ENCODE assay signal across 12 cellular contexts in genomic region chr6:100464162-100464851, GRCh38. TPM values are rescaled to one million over a fixed set of nuclear protein-coding genes. Genes with fewer than 3 reads are reported as not detected.
A peak's percentile ranks its signal among the peaks of the same experiment; 100 is the strongest.
DNase-seq lines count a peak whose midpoint lies in the region; ATAC-seq and TF ChIP-seq lines count a peak whose summit lies in the region.
"Had no signal": no experiment of that assay in that cellular context is flagged by ENCODE, and none has a peak within 500 bp of the region (broad histone marks: within the 10 kb centered on the region; RNA-seq: fewer than 3 reads in every experiment).

No MANE protein-coding gene starts in this region.

- H3K9me3 ChIP-seq in SJCRH30 (replicated peaks): no peaks in the 10 kb centered on the region
- H3K9me3 ChIP-seq in iPS-15b (ENCODE audit: control insufficient read depth, insufficient read depth, low read length): no peaks in the 10 kb centered on the region
- H3K9me3 ChIP-seq in skeletal muscle tissue (ENCODE audit: control insufficient read depth in 3 of 3, low read length in 3 of 3): no peaks in the 10 kb centered on the region
- no peaks in the 10 kb centered on the region for H3K9me3 ChIP-seq in mucosa of descending colon
- H3K9me3 ChIP-seq: heart right ventricle had no signal

- peaks cover 76% of the 10 kb centered on the region for H3K27me3 Mint-ChIP-seq in activated CD4-positive, alpha-beta T cell treated with anti-CD3 and anti-CD28 coated beads for 36 hours

- POLR2A ChIA-PET in activated CD4-positive, alpha-beta T cell treated with anti-CD3 and anti-CD28 coated beads for 36 hours (lab: Charles Lee): no interaction called here

- TF ChIP-seq CTCF in mucosa of descending colon (IDR thresholded peaks at IDR 0.05): no peak

- H3K4me1 ChIP-seq in SJCRH30: peaks cover 6% of the 10 kb centered on the region; the same call in 1 of the 2 replicates
- peaks cover 4% of the 10 kb centered on the region for H3K4me1 ChIP-seq in iPS-15b (ENCODE audit: control insufficient read depth, insufficient read depth, low read length)
- peaks cover 0 to 4% (median 0%) of the 10 kb centered on the region in 3 donors for H3K4me1 ChIP-seq in skeletal muscle tissue (ENCODE audit: control insufficient read depth in 3 of 3, insufficient read depth in 3 of 3, low read length in 3 of 3)
- H3K4me1 ChIP-seq in mucosa of descending colon (ENCODE audit: low read depth): no peaks in the 10 kb centered on the region

- no peak for ATAC-seq in activated CD4-positive, alpha-beta T cell treated with anti-CD3 and anti-CD28 coated beads for 36 hours
- ATAC-seq in mucosa of descending colon: no peak

- peaks cover 27% of the 10 kb centered on the region for H3K4me1 Mint-ChIP-seq in activated CD4-positive, alpha-beta T cell treated with anti-CD3 and anti-CD28 coated beads for 36 hours

- no peaks in the 10 kb centered on the region for H3K27me3 ChIP-seq in SJCRH30
- H3K27me3 ChIP-seq in iPS-15b (ENCODE audit: control insufficient read depth, insufficient read depth, low read length): peaks cover 99% of the 10 kb centered on the region
- H3K27me3 ChIP-seq in skeletal muscle tissue (ENCODE audit: control insufficient read depth in 3 of 3, insufficient read depth in 3 of 3, low read length in 3 of 3): peaks cover 40 to 73% (median 72%) of the 10 kb centered on the region in 3 donors

- intact Hi-C loops in activated CD4-positive, alpha-beta T cell treated with anti-CD3 and anti-CD28 coated beads for 36 hours (cut with DNase I, micrococcal nuclease): loop anchor here (5.0 to 10.0 kb wide), 4 partner anchors 237 to 1630 kb away; partner anchors contain the start of genes POU3F2 (in 1 of the 2) and PRDM13 (in 1 of the 2)
- intact Hi-C loops in mucosa of descending colon (cut with DNase I, micrococcal nuclease): no loop called here

- H3K27ac ChIP-seq in SJCRH30: peak overlapping the region; percentile 21; the same call in 1 of the 2 replicates
- H3K27ac ChIP-seq in skeletal muscle tissue (ENCODE audit: low read depth, low read length): peak overlapping the region; percentile 92
- H3K27ac ChIP-seq: heart right ventricle had no signal

- H3K9me3 Mint-ChIP-seq in activated CD4-positive, alpha-beta T cell treated with anti-CD3 and anti-CD28 coated beads for 36 hours (ENCODE audit: low read depth): peaks cover 7% of the 10 kb centered on the region

- H3K9ac ChIP-seq in iPS-15b (ENCODE audit: low read depth, low read length) (no peak overlapping the region), skeletal muscle tissue (ENCODE audit: low read depth in 1 of 3, low read length in 3 of 3) (peak overlapping the region; percentile 75 to 95 (median 87))

- H3K36me3 ChIP-seq in SJCRH30 (no peaks in the 10 kb centered on the region), iPS-15b (ENCODE audit: control insufficient read depth, insufficient read depth, low read length) (no peaks in the 10 kb centered on the region), skeletal muscle tissue (ENCODE audit: control insufficient read depth in 3 of 3, insufficient read depth in 3 of 3, low read length in 3 of 3) (no peaks in the 10 kb centered on the region), mucosa of descending colon (ENCODE audit: low read depth) (no peaks in the 10 kb centered on the region)
- H3K36me3 ChIP-seq: heart right ventricle had no signal

- peaks cover 17% of the 10 kb centered on the region for H3K36me3 Mint-ChIP-seq in activated CD4-positive, alpha-beta T cell treated with anti-CD3 and anti-CD28 coated beads for 36 hours (ENCODE audit: low read depth)

- CTCF ChIA-PET in activated CD4-positive, alpha-beta T cell treated with anti-CD3 and anti-CD28 coated beads for 36 hours (lab: Charles Lee): interaction anchor here (0.6 to 1.0 kb wide), 2 partner anchors 13 to 29 kb away, joined by 3 read pairs; no protein-coding TSS in a partner anchor

- DNase-seq in activated CD4-positive, alpha-beta T cell treated with anti-CD3 and anti-CD28 coated beads for 36 hours: no peak
- DNase-seq in activated CD4-positive, alpha-beta T cell treated with anti-CD3 and anti-CD28 coated beads, Interleukin-2, amount 50 U/mL, for 48 hours: no peak
- DNase-seq in SJCRH30 (peak in 1 of 2 experiments; percentile 32), mucosa of descending colon (no peak), NCI-H1105 treated with DMSO at 0.1 percent for 48 hours (lab: John Stamatoyannopoulos, UW) (no peak)
- no peak for DNase-seq in stimulated activated CD8-positive, alpha-beta memory T cell treated with anti-CD3 and anti-CD28 coated beads, Interleukin-4, amount 100 ng/mL, for 48 hours
- DNase-seq: activated CD4-positive, CD25-positive, alpha-beta regulatory T cell treated with anti-CD3 and anti-CD28 coated beads, Interleukin-2, amount 50 U/mL, for 72 hours; AML-193; NCI-H2227 treated with DMSO at 0.1 percent for 48 hours had no signal

- H3K27ac Mint-ChIP-seq in activated CD4-positive, alpha-beta T cell treated with anti-CD3 and anti-CD28 coated beads for 36 hours: no peak overlapping the region

- H3K4me3 ChIP-seq in SJCRH30 (peak overlapping the region; percentile 63), iPS-15b (ENCODE audit: low read depth, low read length) (peak overlapping the region; percentile 54), skeletal muscle tissue (ENCODE audit: low read length in 3 of 3) (peak overlapping the region; percentile 67 to 87 (median 84)), mucosa of descending colon (no peak overlapping the region)

- H3K4me3 Mint-ChIP-seq in activated CD4-positive, alpha-beta T cell treated with anti-CD3 and anti-CD28 coated beads for 36 hours: peak overlapping the region; percentile 33

RNA-seq across cellular contexts. Expression of gene SIM1, which starts 0.4 kb away (rescaled TPM):
- total RNA-seq in activated CD4-positive, alpha-beta T cell treated with anti-CD3 and anti-CD28 coated beads for 36 hours: not detected
- total RNA-seq in SJCRH30 (2014; rRNA removed; shearing (Covaris generic)): 0.99 and 1.2 TPM in 2 replicates
- total RNA-seq in skeletal muscle tissue (1.6 TPM), mucosa of descending colon (not detected)
- total RNA-seq: heart right ventricle had no signal

Comparison
In these comparisons a context has a peak if more than half of its experiments do, and no peak if none do; other contexts are left out.
1. intact Hi-C loops: an anchor here in activated CD4-positive, alpha-beta T cell treated with anti-CD3 and anti-CD28 coated beads for 36 hours (5.0 to 10.0 kb wide); none called in mucosa of descending colon.